8 cellular contexts compared by ENCODE assay signal in genomic region chr13:74132768-74133656, GRCh38. TPM values are rescaled to one million over a fixed set of nuclear protein-coding genes. Genes with fewer than 3 reads are reported as not detected.
DNase-seq lines count a peak whose midpoint lies in the region; ATAC-seq, FAIRE-seq and TF ChIP-seq lines count a peak whose summit lies in the region.

No MANE protein-coding gene starts in this region.

- H3K9me3 ChIP-seq in ES-I3 (ENCODE audit: control insufficient read depth, insufficient read depth, low read length) (no peaks in the 10 kb centered on the region), OCI-LY1 (ENCODE audit: low read length) (no peaks in the 10 kb centered on the region), osteoblast (ENCODE audit: low read depth, low read length) (no peaks in the 10 kb centered on the region)

- peak; percentile 78 for DNase-seq in activated effector memory CD4-positive, alpha-beta T cell treated with anti-CD3 and anti-CD28 coated beads, Interleukin-2, amount 50 U/mL, for 16 hours
- DNase-seq in frontal cortex (ENCODE audit: low spot score in 2 of 2) (peak; percentile 14 to 21), osteoblast (ENCODE audit: insufficient read length, low spot score, missing footprints) (peak; percentile 74), RPMI8226 (no peak)

- no peaks in the 10 kb centered on the region for H3K9me2 ChIP-seq in OCI-LY1 (ENCODE audit: low read depth, low read length)

- H3K27ac ChIP-seq in OCI-LY1 (ENCODE audit: low read depth, low read length, poor library complexity, severe bottlenecking) (peak overlapping the region; percentile 87), osteoblast (ENCODE audit: low read depth, low read length) (peak overlapping the region; percentile 99)

- no peak overlapping the region for H2AFZ ChIP-seq in OCI-LY1 (ENCODE audit: low read length)
- H2AFZ ChIP-seq in osteoblast (ENCODE audit: low read length) = peak overlapping the region; percentile 51

- H3K27me3 ChIP-seq in OCI-LY1 (ENCODE audit: insufficient read depth, low read length) = no peaks in the 10 kb centered on the region
- no peaks in the 10 kb centered on the region for H3K27me3 ChIP-seq in osteoblast (ENCODE audit: insufficient read depth, low read length)

- TF ChIP-seq CTCF in OCI-LY1 (IDR thresholded peaks at IDR 0.05; ENCODE audit: low read length) = no peak
- no peak for TF ChIP-seq CTCF in osteoblast (IDR thresholded peaks at IDR 0.05; ENCODE audit: extremely low read depth, low read depth, low read length)

- no peaks in the 10 kb centered on the region for H3K36me3 ChIP-seq in ES-I3 (ENCODE audit: insufficient read depth, low read length)
- H3K36me3 ChIP-seq in OCI-LY1 (ENCODE audit: insufficient read depth, low read length) = no peaks in the 10 kb centered on the region
- no peaks in the 10 kb centered on the region for H3K36me3 ChIP-seq in osteoblast (ENCODE audit: insufficient read depth, low read length)

- H3K9ac ChIP-seq in ES-I3 (ENCODE audit: low read depth, low read length) (peak overlapping the region; percentile 89), OCI-LY1 (ENCODE audit: low read length) (peak overlapping the region; percentile 80)

- H3K4me1 ChIP-seq in ES-I3 (ENCODE audit: insufficient read depth, low read length) (peaks cover 7% of the 10 kb centered on the region; the same call in 1 of the 2 replicates), OCI-LY1 (ENCODE audit: insufficient read depth, low read length, severe bottlenecking) (peaks cover 52% of the 10 kb centered on the region), osteoblast (ENCODE audit: insufficient read depth, low read length) (peaks cover 44% of the 10 kb centered on the region)

- FAIRE-seq in frontal cortex (lab: Jason Lieb, UNC) = no peak

- 0 out of 2 replicates have a peak, but pooled peaks cover 3% of the 10 kb centered on the region for H3F3A ChIP-seq in OCI-LY1 (ENCODE audit: insufficient read depth, low read length)

- no peaks in the 10 kb centered on the region for H4K20me1 ChIP-seq in OCI-LY1 (ENCODE audit: insufficient read depth, low read length)
- no peaks in the 10 kb centered on the region for H4K20me1 ChIP-seq in osteoblast (ENCODE audit: insufficient read depth, low read length)

- H3K79me2 ChIP-seq in OCI-LY1 (ENCODE audit: insufficient read depth, low read length) (peaks cover 39% of the 10 kb centered on the region), osteoblast (ENCODE audit: insufficient read depth, low read length) (peaks cover 57% of the 10 kb centered on the region)

- ATAC-seq in HG02870 (IDR thresholded peaks at IDR 0.05; ENCODE audit: unreplicated experiment) (no peak), HG03354 (IDR thresholded peaks at IDR 0.05; ENCODE audit: poor library complexity, severe bottlenecking, unreplicated experiment) (no peak)

- peak overlapping the region; percentile 75 for H3K4me3 ChIP-seq in OCI-LY1 (ENCODE audit: low read depth, low read length, poor library complexity, severe bottlenecking)
- peak overlapping the region; percentile 85 for H3K4me3 ChIP-seq in osteoblast (ENCODE audit: insufficient read depth, low read length)

- H3K4me2 ChIP-seq in OCI-LY1 (ENCODE audit: low read length) (peak overlapping the region; percentile 82), osteoblast (ENCODE audit: insufficient read depth, low read length) (peak overlapping the region; percentile 85)

RNA-seq across cellular contexts. Expression of gene KLF12, which starts 1.2 kb away (rescaled TPM):
- total RNA-seq in frontal cortex = 49.3 TPM
- total RNA-seq in osteoblast = 43.4 and 44.8 TPM in 2 replicates
